ENCODE assay signal across 8 cellular contexts in the genomic region with DNA sequence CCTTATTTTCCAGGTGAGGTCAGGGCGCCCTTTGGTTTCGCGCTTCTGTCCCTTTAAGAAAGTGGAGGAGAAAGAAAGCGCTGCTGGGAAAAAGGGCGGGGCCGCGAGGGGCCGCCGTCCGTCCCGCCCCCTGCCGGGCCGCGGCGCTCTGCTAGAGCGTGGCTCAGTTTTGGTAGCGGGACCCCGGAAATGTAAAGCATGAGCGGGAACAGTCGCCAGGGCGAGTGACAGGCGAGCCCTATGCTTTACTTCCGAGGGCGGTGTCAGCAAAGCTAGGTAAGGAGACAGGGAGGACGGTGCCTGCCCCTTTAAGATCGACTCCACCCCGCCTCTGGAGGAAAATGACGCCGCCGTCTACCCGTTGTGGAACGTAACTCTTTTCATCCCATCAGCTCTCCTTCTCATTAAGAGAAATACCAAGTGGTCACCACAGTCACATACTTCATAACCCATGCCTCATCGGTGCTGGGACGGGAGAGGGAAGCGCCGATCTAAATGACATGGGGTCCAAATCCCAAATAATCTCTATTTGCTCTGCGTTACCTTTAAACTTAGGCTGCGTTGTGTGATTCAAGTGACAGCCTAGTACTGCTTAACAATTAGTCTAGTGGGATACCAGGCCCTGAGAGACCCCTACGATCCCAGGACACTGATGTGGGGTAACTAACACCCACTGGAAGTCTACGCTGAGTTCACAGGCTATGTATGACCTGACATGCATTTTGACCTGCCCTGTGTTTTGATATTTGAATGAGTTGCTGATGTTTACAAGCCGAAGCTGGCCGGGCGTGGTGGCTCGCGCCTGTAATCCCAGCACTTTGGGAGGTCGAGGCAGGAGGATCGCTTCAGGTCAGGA. TPM values are rescaled to one million over a fixed set of nuclear protein-coding genes. Genes with fewer than 3 reads are reported as not detected.
A peak's percentile ranks its signal among the peaks of the same experiment; 100 is the strongest.
DNase-seq lines count a peak whose midpoint lies in the region; ATAC-seq and TF ChIP-seq lines count a peak whose summit lies in the region.

A gene with protein sequence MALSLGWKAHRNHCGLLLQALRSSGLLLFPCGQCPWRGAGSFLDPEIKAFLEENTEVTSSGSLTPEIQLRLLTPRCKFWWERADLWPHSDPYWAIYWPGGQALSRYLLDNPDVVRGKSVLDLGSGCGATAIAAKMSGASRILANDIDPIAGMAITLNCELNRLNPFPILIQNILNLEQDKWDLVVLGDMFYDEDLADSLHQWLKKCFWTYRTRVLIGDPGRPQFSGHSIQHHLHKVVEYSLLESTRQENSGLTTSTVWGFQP (plus strand): TSS at position 602 of the 856 bp plus-strand sequence. CDS start 2,266 bp downstream, outside the sequence.

- peak within 1 kb of the TSS; percentile 61 to 71 for H3K4me3 ChIP-seq in left lung

- intact Hi-C loops in dendritic cell treated with granulocyte-macrophage colony-stimulating factor and Interleukin-4, amounts not matched to agents 40 ng/mL and 50 ng/mL, for 4 days (cut with micrococcal nuclease): loop anchor here (10.0 kb wide), 1 partner anchor 1015 kb away; a partner anchor contains a TSS
- intact Hi-C loops in left lung (cut with DNase I): loop anchor here in 1 of 2 donors (10.0 kb wide), 1 partner anchor 645 kb away; no protein-coding TSS in a partner anchor

- no peaks in the 10 kb centered on the region for H3K9me3 ChIP-seq in left lung

- H3K27me3 Mint-ChIP-seq in dendritic cell treated with granulocyte-macrophage colony-stimulating factor and Interleukin-4, amounts not matched to agents 40 ng/mL and 50 ng/mL, for 4 days: no peaks in the 10 kb centered on the region

- ATAC-seq in GM19324 (IDR thresholded peaks at IDR 0.05; ENCODE audit: low FRiP score, unreplicated experiment) (peak; percentile 100), HG03469 (IDR thresholded peaks at IDR 0.05; ENCODE audit: unreplicated experiment) (peak; percentile 97), left lung (peak; percentile 97)

- peaks cover 25% of the 10 kb centered on the region for H3K4me1 Mint-ChIP-seq in dendritic cell treated with granulocyte-macrophage colony-stimulating factor and Interleukin-4, amounts not matched to agents 40 ng/mL and 50 ng/mL, for 4 days (ENCODE audit: low read depth)

- DNase-seq in C1 segment of cervical spinal cord (lab: John Stamatoyannopoulos, UW) (peak; percentile 62 to 98 (median 90)), NCI-H526 treated with DMSO at 0.1 percent for 48 hours (lab: John Stamatoyannopoulos, UW) (peak; percentile 97), left lung (peak; percentile 92 to 94)
- peak; percentile 79 to 92 for DNase-seq in activated CD4-positive, alpha-beta T cell treated with anti-CD3 and anti-CD28 coated beads, Interleukin-2, amount 50 U/mL, for 24 hours (ENCODE audit: low read depth in 1 of 2, low spot score in 1 of 2)
- peak; percentile 83 to 85 for DNase-seq in stimulated activated CD4-positive, alpha-beta T cell treated with anti-CD3 and anti-CD28 coated beads, Interleukin-2, amount 100 ng/mL, for 48 hours

- peaks cover 0 to 6% of the 10 kb centered on the region in 2 donors for H3K4me1 ChIP-seq in left lung

- H3K36me3 ChIP-seq in left lung: no peaks in the 10 kb centered on the region

- peak within 1 kb of the TSS; percentile 96 to 98 for H3K27ac ChIP-seq in left lung

- H3K27ac Mint-ChIP-seq in dendritic cell treated with granulocyte-macrophage colony-stimulating factor and Interleukin-4, amounts not matched to agents 40 ng/mL and 50 ng/mL, for 4 days: peak within 1 kb of the TSS; percentile 98

- peak; percentile 17 to 54 for TF ChIP-seq CTCF in left lung (IDR thresholded peaks at IDR 0.05)

- peaks cover 0 to 4% of the 10 kb centered on the region in 2 donors for H3K27me3 ChIP-seq in left lung

- peaks cover 18% of the 10 kb centered on the region for H3K36me3 Mint-ChIP-seq in dendritic cell treated with granulocyte-macrophage colony-stimulating factor and Interleukin-4, amounts not matched to agents 40 ng/mL and 50 ng/mL, for 4 days (ENCODE audit: low read depth)

- H3K9me3 Mint-ChIP-seq in dendritic cell treated with granulocyte-macrophage colony-stimulating factor and Interleukin-4, amounts not matched to agents 40 ng/mL and 50 ng/mL, for 4 days: no peaks in the 10 kb centered on the region

- peak within 1 kb of the TSS; percentile 82 for H3K4me3 Mint-ChIP-seq in dendritic cell treated with granulocyte-macrophage colony-stimulating factor and Interleukin-4, amounts not matched to agents 40 ng/mL and 50 ng/mL, for 4 days

RNA-seq across cellular contexts. Expression of the gene that starts here (rescaled TPM):
- total RNA-seq in left lung: 1 to 10 TPM; 3.9 to 4.8 TPM

Comparison
In these comparisons a context has a peak if more than half of its experiments do, and no peak if none do; other contexts are left out.
1. Peak in every context shown above with its lines: DNase-seq, ATAC-seq, H3K4me3 ChIP-seq and H3K27ac ChIP-seq.